ENCODE assay signal across 15 cellular contexts in the genomic region with DNA sequence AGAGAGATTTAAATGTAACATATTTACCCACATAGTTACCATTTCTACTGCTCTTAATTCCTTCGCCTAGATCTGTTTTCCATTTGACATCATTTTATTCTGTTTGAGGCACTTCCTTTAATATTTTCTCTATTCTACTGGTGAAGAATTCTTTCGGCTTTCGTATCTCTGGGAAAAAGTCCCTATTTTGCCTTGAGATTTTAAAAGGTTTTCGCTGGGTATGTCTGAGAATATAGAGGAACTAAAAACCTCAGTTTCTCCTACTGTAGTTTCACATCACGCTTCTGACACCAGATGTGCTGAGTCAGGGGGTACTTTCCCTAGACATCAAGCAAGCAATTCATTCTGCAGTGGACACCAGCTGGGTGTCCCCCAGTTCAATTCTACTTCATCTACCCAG.
DNase-seq lines count a peak whose midpoint lies in the region; ATAC-seq and TF ChIP-seq lines count a peak whose summit lies in the region.
"Had no signal": no experiment of that assay in that cellular context is flagged by ENCODE, and none has a peak within 500 bp of the region (broad histone marks: within the 10 kb centered on the region; RNA-seq: fewer than 3 reads in every experiment).

No MANE protein-coding gene starts in this region.

- POLR2A ChIA-PET in activated B cell treated with CpG ODN at 0.5 μM for 24 hours (lab: Charles Lee), result interaction anchor here (0.6 kb wide), 1 partner anchor 60 kb away, joined by 4 read pairs; no protein-coding TSS in a partner anchor

- no peak for TF ChIP-seq POLR2A in adrenal gland (IDR thresholded peaks at IDR 0.05)

- H3K27ac ChIP-seq in adrenal gland, result no peak overlapping the region
- H3K27ac ChIP-seq: colonic mucosa, foreskin keratinocyte, tibial artery had no signal

- H3K4me1 Mint-ChIP-seq in activated B cell treated with CpG ODN at 0.5 μM for 24 hours, result peaks cover 25% of the 10 kb centered on the region

- no peak for TF ChIP-seq CTCF in activated B cell treated with CpG ODN at 0.5 μM for 24 hours (IDR thresholded peaks at IDR 0.05)
- no peak for TF ChIP-seq CTCF in adrenal gland (IDR thresholded peaks at IDR 0.05)

- DNase-seq in activated B cell treated with CpG ODN at 0.5 μM for 24 hours (no peak), MG63 (no peak), NOMO-1 (lab: John Stamatoyannopoulos, UW; ENCODE audit: unreplicated experiment in 2 of 2) (no peak), adrenal gland (no peak)
- no peak for DNase-seq in stimulated activated naive CD8-positive, alpha-beta T cell treated with anti-CD3 and anti-CD28 coated beads, Interleukin-15, Interleukin-2, amounts not matched to agents 100 U/mL and 50 U/mL, for 24 hours
- DNase-seq: activated CD8-positive, alpha-beta T cell treated with anti-CD3 and anti-CD28 coated beads, Interleukin-2, amount 10 ng/mL, durations not matched to agents 7 days and 5 days; colonic mucosa; natural killer cell; T-cell; tibial artery had no signal

- H3K27ac Mint-ChIP-seq in activated B cell treated with CpG ODN at 0.5 μM for 24 hours, result no peak overlapping the region
- H3K27ac Mint-ChIP-seq: activated CD8-positive, alpha-beta T cell treated with anti-CD3 and anti-CD28 coated beads, Interleukin-2, amount 10 ng/mL, durations not matched to agents 7 days and 5 days; T-cell had no signal

- peaks cover 10% of the 10 kb centered on the region for H3K36me3 Mint-ChIP-seq in activated B cell treated with CpG ODN at 0.5 μM for 24 hours (ENCODE audit: low read depth)
- H3K36me3 Mint-ChIP-seq: natural killer cell had no signal

- CTCF ChIA-PET in activated B cell treated with CpG ODN at 0.5 μM for 24 hours (lab: Charles Lee), result no interaction called here

- peak; percentile 66 for ATAC-seq in GM18498 (IDR thresholded peaks at IDR 0.05; ENCODE audit: unreplicated experiment)
- ATAC-seq in GM19468 (IDR thresholded peaks at IDR 0.05; ENCODE audit: extremely low read depth, unreplicated experiment), result peak; percentile 27
- ATAC-seq in HG02870 (IDR thresholded peaks at IDR 0.05; ENCODE audit: unreplicated experiment), result peak; percentile 59
- peak; percentile 31 for ATAC-seq in activated B cell treated with CpG ODN at 0.5 μM for 24 hours (ENCODE audit: low read depth)
- no peak for ATAC-seq in stimulated activated naive CD8-positive, alpha-beta T cell treated with anti-CD3 and anti-CD28 coated beads, Interleukin-15, Interleukin-2, amounts not matched to agents 100 U/mL and 50 U/mL, for 24 hours
- ATAC-seq: activated CD8-positive, alpha-beta T cell treated with anti-CD3 and anti-CD28 coated beads, Interleukin-2, amount 10 ng/mL, durations not matched to agents 7 days and 5 days; activated naive CD4-positive, alpha-beta T cell treated with anti-CD3 and anti-CD28 coated beads, Interleukin-2, amount 50 U/mL, for 72 hours; natural killer cell; T-cell had no signal

- peaks cover 4% of the 10 kb centered on the region in 2 donors for H3K4me1 ChIP-seq in adrenal gland (replicated peaks in 1 of 2)
- H3K4me1 ChIP-seq: colonic mucosa, tibial artery had no signal

- H3K36me3 ChIP-seq in MG63 (peaks cover 8% of the 10 kb centered on the region), adrenal gland (replicated peaks in 1 of 2) (no peaks in the 10 kb centered on the region)
- H3K36me3 ChIP-seq: colonic mucosa, tibial artery had no signal

- H3K9me3 Mint-ChIP-seq in activated B cell treated with CpG ODN at 0.5 μM for 24 hours, result peaks cover 2% of the 10 kb centered on the region
- H3K9me3 Mint-ChIP-seq: natural killer cell, T-cell had no signal

- no peak overlapping the region for H3K4me3 Mint-ChIP-seq in activated B cell treated with CpG ODN at 0.5 μM for 24 hours
- H3K4me3 Mint-ChIP-seq: activated CD8-positive, alpha-beta T cell treated with anti-CD3 and anti-CD28 coated beads, Interleukin-2, amount 10 ng/mL, durations not matched to agents 7 days and 5 days; natural killer cell; T-cell had no signal

- intact Hi-C loops in activated B cell treated with CpG ODN at 0.5 μM for 24 hours (cut with micrococcal nuclease), result loop anchor here (5.0 kb wide), 1 partner anchor 36 kb away; no protein-coding TSS in a partner anchor
- intact Hi-C loops in adrenal gland (cut with DNase I), result no loop called here

- WGBS in adrenal gland, 4 donors, result 82 to 92% (median 85%) methylated on average over 5 of the region's 5 CpGs

- H3K4me3 ChIP-seq in MG63 (no peak overlapping the region), adrenal gland (no peak overlapping the region)
- H3K4me3 ChIP-seq: colonic mucosa, tibial artery had no signal

- H3K27me3 Mint-ChIP-seq in activated B cell treated with CpG ODN at 0.5 μM for 24 hours, result no peaks in the 10 kb centered on the region
- H3K27me3 Mint-ChIP-seq: T-cell had no signal

- H3K27me3 ChIP-seq in MG63 (no peaks in the 10 kb centered on the region), adrenal gland (no peaks in the 10 kb centered on the region)
- H3K27me3 ChIP-seq: colonic mucosa, foreskin keratinocyte, tibial artery had no signal

- H3K9me3 ChIP-seq in MG63, result no peaks in the 10 kb centered on the region
- no peaks in the 10 kb centered on the region for H3K9me3 ChIP-seq in adrenal gland (replicated peaks in 1 of 3)
- H3K9me3 ChIP-seq: colonic mucosa, tibial artery had no signal
